8 cellular contexts compared by ENCODE assay signal in the genomic region with DNA sequence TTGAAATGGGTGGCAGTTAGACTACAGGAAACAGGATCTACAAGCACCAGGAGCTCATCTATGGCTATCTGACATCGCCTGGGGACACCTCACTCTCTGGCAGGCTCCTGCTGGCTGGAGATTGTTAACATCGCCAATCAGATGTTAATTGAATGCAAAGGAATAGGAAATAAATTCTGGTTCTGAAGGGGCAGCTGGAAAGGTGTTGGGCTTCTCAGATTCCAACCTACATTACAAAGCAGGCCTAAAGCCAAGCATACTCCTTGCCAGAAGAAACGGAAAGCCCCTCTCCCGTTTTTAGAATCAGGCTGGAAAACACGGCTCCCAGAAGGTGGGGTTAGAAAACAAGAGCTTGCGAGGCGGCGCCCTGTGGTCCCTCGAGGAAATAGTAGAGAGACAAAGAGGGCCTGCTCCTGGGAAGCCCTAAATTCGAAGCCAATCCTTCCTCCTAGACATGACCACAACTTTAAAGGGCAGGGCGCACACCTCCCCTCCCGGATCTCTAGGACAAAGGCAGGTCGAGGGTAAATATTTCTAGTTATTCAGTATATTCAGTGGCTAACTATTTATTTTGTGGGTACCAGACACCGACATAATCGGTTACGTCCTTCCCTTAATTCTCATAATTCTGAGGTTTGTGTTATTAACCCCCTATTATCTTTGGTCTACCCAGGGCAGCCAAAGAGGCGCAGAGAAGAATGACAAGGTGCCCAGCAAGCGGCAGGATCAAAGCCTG. TPM values are rescaled to one million over a fixed set of nuclear protein-coding genes. Genes with fewer than 3 reads are reported as not detected.
DNase-seq lines count a peak whose midpoint lies in the region; ATAC-seq and TF ChIP-seq lines count a peak whose summit lies in the region.

No MANE protein-coding gene starts in this region.

- TF ChIP-seq EP300 in suprapubic skin (IDR thresholded peaks at IDR 0.05), result no peak

- DNase-seq in CD4-positive, alpha-beta T cell, result no peak
- DNase-seq in HFFc6 (no peak), SHP77 (lab: John Stamatoyannopoulos, UW) (peak; percentile 7 to 10), glutamatergic neuron (peak; percentile 41), suprapubic skin (ENCODE audit: low spot score in 2 of 2) (no peak)
- no peak for DNase-seq in stimulated activated naive CD4-positive, alpha-beta T cell treated with Interleukin-2 at 50 U/mL for 16 hours (lab: John Stamatoyannopoulos, UW)

- no peaks in the 10 kb centered on the region for H3K36me3 Mint-ChIP-seq in CD4-positive, alpha-beta T cell (ENCODE audit: low read depth)
- H3K36me3 Mint-ChIP-seq in HFFc6 (ENCODE audit: low read depth), result no peaks in the 10 kb centered on the region; the same call in 1 of the 2 replicates
- no peaks in the 10 kb centered on the region for H3K36me3 Mint-ChIP-seq in glutamatergic neuron (ENCODE audit: unreplicated experiment)

- H3K36me3 ChIP-seq in suprapubic skin, result no peaks in the 10 kb centered on the region

- H3K27me3 Mint-ChIP-seq in CD4-positive, alpha-beta T cell, result peaks cover 45% of the 10 kb centered on the region
- H3K27me3 Mint-ChIP-seq in HFFc6 (ENCODE audit: insufficient read depth) (peaks cover 8% of the 10 kb centered on the region), glutamatergic neuron (ENCODE audit: unreplicated experiment) (no peaks in the 10 kb centered on the region)

- intact Hi-C loops in CD4-positive, alpha-beta T cell (cut with DNase I, micrococcal nuclease), result no loop called here

- H3K27ac ChIP-seq in CD4-positive, alpha-beta T cell (ENCODE audit: low read depth, low read length), result no peak overlapping the region
- H3K27ac ChIP-seq in suprapubic skin, result peak overlapping the region; percentile 53

- H3K4me3 Mint-ChIP-seq in CD4-positive, alpha-beta T cell, result peak overlapping the region; percentile 36
- peak overlapping the region; percentile 72 for H3K4me3 Mint-ChIP-seq in HFFc6
- H3K4me3 Mint-ChIP-seq in glutamatergic neuron (ENCODE audit: unreplicated experiment), result peak overlapping the region; percentile 86

- TF ChIP-seq CTCF in CD4-positive, alpha-beta T cell (IDR thresholded peaks at IDR 0.05), result no peak
- no peak for TF ChIP-seq CTCF in HFFc6 (IDR thresholded peaks at IDR 0.05)
- TF ChIP-seq CTCF in glutamatergic neuron (IDR thresholded peaks at IDR 0.05; ENCODE audit: partially characterized antibody, unreplicated experiment), result no peak
- no peak for TF ChIP-seq CTCF in suprapubic skin (IDR thresholded peaks at IDR 0.05)

- POLR2A ChIA-PET in CD4-positive, alpha-beta T cell (lab: Charles Lee), result no interaction called here

- CTCF ChIA-PET in CD4-positive, alpha-beta T cell (lab: Charles Lee), result no interaction called here

- peak overlapping the region; percentile 56 for H3K4me3 ChIP-seq in suprapubic skin

- H3K9me3 Mint-ChIP-seq in CD4-positive, alpha-beta T cell, result no peaks in the 10 kb centered on the region
- no peaks in the 10 kb centered on the region for H3K9me3 Mint-ChIP-seq in HFFc6
- peaks cover 9% of the 10 kb centered on the region for H3K9me3 Mint-ChIP-seq in glutamatergic neuron (ENCODE audit: unreplicated experiment)

- peaks cover 8% of the 10 kb centered on the region for H3K4me1 Mint-ChIP-seq in CD4-positive, alpha-beta T cell (ENCODE audit: low read depth)
- H3K4me1 Mint-ChIP-seq in HFFc6 (ENCODE audit: low read depth) (0 out of 2 replicates have a peak, but pooled peaks cover 7% of the 10 kb centered on the region), glutamatergic neuron (ENCODE audit: low read depth, unreplicated experiment) (peaks cover 5% of the 10 kb centered on the region)

- TF ChIP-seq POLR2A in suprapubic skin (IDR thresholded peaks at IDR 0.05), result no peak

- no peak overlapping the region for H3K27ac Mint-ChIP-seq in CD4-positive, alpha-beta T cell
- H3K27ac Mint-ChIP-seq in HFFc6 (no peak overlapping the region), glutamatergic neuron (ENCODE audit: unreplicated experiment) (peak overlapping the region; percentile 71)

- H3K27me3 ChIP-seq in CD4-positive, alpha-beta T cell (ENCODE audit: control insufficient read depth, insufficient read depth, low read length), result peaks cover 21% of the 10 kb centered on the region
- H3K27me3 ChIP-seq in suprapubic skin, result peaks cover 11% of the 10 kb centered on the region

- no peaks in the 10 kb centered on the region for H3K9me3 ChIP-seq in CD4-positive, alpha-beta T cell (ENCODE audit: control insufficient read depth, low read length)
- H3K9me3 ChIP-seq in suprapubic skin, result no peaks in the 10 kb centered on the region

- ATAC-seq in CD4-positive, alpha-beta T cell (ENCODE audit: poor library complexity), result no peak
- ATAC-seq in GM21447 (IDR thresholded peaks at IDR 0.05; ENCODE audit: unreplicated experiment) (no peak), GM18909 (IDR thresholded peaks at IDR 0.05; ENCODE audit: poor library complexity, unreplicated experiment) (no peak)

- WGBS in suprapubic skin, result 9% methylated on average over 17 of the region's 18 CpGs

- H3K4me1 ChIP-seq in suprapubic skin, result peaks cover 21% of the 10 kb centered on the region

RNA-seq across cellular contexts. Expression of a gene that starts 0.8 kb away (rescaled TPM):
- total RNA-seq in CD4-positive, alpha-beta T cell, result not detected
- 10 to 100 TPM; 15.4 to 26.0 (median 21.7) TPM for total RNA-seq in HFFc6 (2021; fragmentation: NEBNext Ultra II Directional; extraction: Animal tissue kit (Norgen Biotek cat#: 25700))
- total RNA-seq in glutamatergic neuron (ENCODE audit: unreplicated experiment) (6.4 TPM), suprapubic skin (10 to 100 TPM; 40.2 to 54.6 (median 50.5) TPM)

Comparison
In these comparisons a context has a peak if more than half of its experiments do, and no peak if none do; other contexts are left out.
1. DNase-seq: peak in SHP77 (2 of 2) and glutamatergic neuron (single experiment); none in CD4-positive, alpha-beta T cell (0 of 10), HFFc6 (single experiment), suprapubic skin (0 of 2) and stimulated activated naive CD4-positive, alpha-beta T cell treated with Interleukin-2 at 50 U/mL for 16 hours (single experiment).
2. H3K4me3 Mint-ChIP-seq: peak in every context shown above with its lines; median percentile 86 in glutamatergic neuron; 72 in HFFc6; 36 in CD4-positive, alpha-beta T cell.